Comparison of ENCODE assay signal across 1 cellular context in genomic region chr7:36871863-36872262, GRCh38.
TF ChIP-seq lines count a peak whose summit lies in the region.

No MANE protein-coding gene starts in this region.

TF ChIP-seq in HepG2, 621 proteins besides CTCF, POLR2A, EP300 and RAD21 (continued from another document):
- no peak for TF ChIP-seq ZNF574 (CRISPR knock-in tag; IDR thresholded peaks at IDR 0.05)
- TF ChIP-seq FOXJ3 (CRISPR knock-in tag; IDR thresholded peaks at IDR 0.05; ENCODE audit: borderline replicate concordance) = no peak
- no peak for TF ChIP-seq CEBPZ (IDR thresholded peaks at IDR 0.05; ENCODE audit: low read length)
- no peak for TF ChIP-seq PAXIP1 (CRISPR knock-in tag; conservative IDR thresholded peaks at IDR 0.05)
- no peak for TF ChIP-seq ZNF639 (CRISPR knock-in tag; conservative IDR thresholded peaks at IDR 0.05)
- TF ChIP-seq ZUFSP (CRISPR knock-in tag; IDR thresholded peaks at IDR 0.05; ENCODE audit: borderline replicate concordance) = no peak
- no peak for TF ChIP-seq ZNF850 (CRISPR knock-in tag; conservative IDR thresholded peaks at IDR 0.05)
- TF ChIP-seq ZNF224 (CRISPR knock-in tag; IDR thresholded peaks at IDR 0.05) = no peak
TF ChIP-seq in HepG2: peak in this region for 4.
